In genomic region chr5:125277494-125278154, GRCh38 we compare ENCODE assay signal across 11 cellular contexts.
A peak's percentile ranks its signal among the peaks of the same experiment; 100 is the strongest.
DNase-seq lines count a peak whose midpoint lies in the region; ATAC-seq and TF ChIP-seq lines count a peak whose summit lies in the region.
"Had no signal": no experiment of that assay in that cellular context is flagged by ENCODE, and none has a peak within 500 bp of the region (broad histone marks: within the 10 kb centered on the region; RNA-seq: fewer than 3 reads in every experiment).

No MANE protein-coding gene starts in this region.

- no peak overlapping the region for H3K9ac ChIP-seq in HUES48 (ENCODE audit: low read depth, low read length)

- H3K4me3 ChIP-seq in HUES48 (ENCODE audit: low read depth, low read length) (no peak overlapping the region), A673 (ENCODE audit: low read depth, low read length, poor library complexity, severe bottlenecking) (no peak overlapping the region)

- in situ Hi-C loops in T47D (cut with HindIII; ENCODE audit: low pct_unique_long_range_greater_than_20kb, low sequenced_read_pairs) = no loop called here
- in situ Hi-C loops in KBM-7 (cut with MboI; ENCODE audit: low pct_unique_long_range_greater_than_20kb, low sequenced_read_pairs) = no loop called here

- H3K4me1 ChIP-seq in HUES48 (ENCODE audit: control insufficient read depth, insufficient read depth, low read length) (peaks cover 13% of the 10 kb centered on the region), A673 (ENCODE audit: insufficient read depth, low read length, poor library complexity, severe bottlenecking) (peaks cover 6% of the 10 kb centered on the region)

- TF ChIP-seq CTCF in A673 (conservative IDR thresholded peaks at IDR 0.05; ENCODE audit: low read depth, low read length) = no peak

- intact Hi-C loops in A673 (cut with micrococcal nuclease; ENCODE audit: unreplicated experiment) = no loop called here

- no peaks in the 10 kb centered on the region for H3K9me3 ChIP-seq in HUES48 (ENCODE audit: control insufficient read depth, insufficient read depth, low read length)
- H3K9me3 ChIP-seq in A673 (ENCODE audit: low read depth, low read length, poor library complexity, severe bottlenecking) = no peaks in the 10 kb centered on the region

- H3K27me3 ChIP-seq in HUES48 (ENCODE audit: control insufficient read depth, insufficient read depth, low read length) (no peaks in the 10 kb centered on the region), A673 (replicated peaks; ENCODE audit: insufficient read depth, low read depth, low read length, poor library complexity) (no peaks in the 10 kb centered on the region)

- POLR2A ChIA-PET in A673 (lab: Charles Lee; ENCODE audit: low non-redundant PET) = no interaction called here

- BruUV-seq in A673 (replicated peaks; lab: Mats Ljungman, UMichigan) = no TSS peak

- H3K27ac ChIP-seq in HUES48 (ENCODE audit: low read depth, low read length) (peak overlapping the region; percentile 40), A673 (ENCODE audit: low read depth, low read length, poor library complexity, severe bottlenecking) (no peak overlapping the region)

- H3K36me3 ChIP-seq in HUES48 (ENCODE audit: control insufficient read depth, insufficient read depth, low read length) (no peaks in the 10 kb centered on the region), A673 (ENCODE audit: insufficient read depth, low read length, poor library complexity, severe bottlenecking) (no peaks in the 10 kb centered on the region)

- ATAC-seq in GM21360 (IDR thresholded peaks at IDR 0.05; ENCODE audit: unreplicated experiment) = no peak
- ATAC-seq: stimulated activated naive CD8-positive, alpha-beta T cell treated with anti-CD3 and anti-CD28 coated beads, Interleukin-15, Interleukin-2, amounts not matched to agents 100 U/mL and 50 U/mL, for 24 hours had no signal

- CTCF ChIA-PET in A673 (lab: Charles Lee) = no interaction called here

- DNase-seq in AG08396 (ENCODE audit: low spot score) (peak; percentile 72), T47D (ENCODE audit: low read depth in 1 of 2, low spot score in 1 of 2) (peak; percentile 13 to 46), lung microvascular endothelial cell (ENCODE audit: low read depth in 2 of 2) (peak; percentile 37 to 88), KBM-7 (no peak), A673 (ENCODE audit: low spot score) (no peak)
- DNase-seq in NK-92 treated with Interleukin-12 subunit alpha and Interleukin-12 subunit beta, amount 100 ng/mL, for 24 hours (lab: John Stamatoyannopoulos, UW) = no peak
- DNase-seq: activated CD4-positive, alpha-beta T cell treated with anti-CD3 and anti-CD28 coated beads for 4 hours; NCI-H187; stimulated activated naive CD8-positive, alpha-beta T cell treated with anti-CD3 and anti-CD28 coated beads, Interleukin-15, Interleukin-2, amounts not matched to agents 100 U/mL and 50 U/mL, for 24 hours had no signal

Comparison
In these comparisons a context has a peak if more than half of its experiments do, and no peak if none do; other contexts are left out.
1. DNase-seq: peak in AG08396 (single experiment), T47D (2 of 2) and lung microvascular endothelial cell (2 of 2); none in NK-92 treated with Interleukin-12 subunit alpha and Interleukin-12 subunit beta, amount 100 ng/mL, for 24 hours (single experiment), KBM-7 (single experiment) and A673 (single experiment).